In the genomic region with DNA sequence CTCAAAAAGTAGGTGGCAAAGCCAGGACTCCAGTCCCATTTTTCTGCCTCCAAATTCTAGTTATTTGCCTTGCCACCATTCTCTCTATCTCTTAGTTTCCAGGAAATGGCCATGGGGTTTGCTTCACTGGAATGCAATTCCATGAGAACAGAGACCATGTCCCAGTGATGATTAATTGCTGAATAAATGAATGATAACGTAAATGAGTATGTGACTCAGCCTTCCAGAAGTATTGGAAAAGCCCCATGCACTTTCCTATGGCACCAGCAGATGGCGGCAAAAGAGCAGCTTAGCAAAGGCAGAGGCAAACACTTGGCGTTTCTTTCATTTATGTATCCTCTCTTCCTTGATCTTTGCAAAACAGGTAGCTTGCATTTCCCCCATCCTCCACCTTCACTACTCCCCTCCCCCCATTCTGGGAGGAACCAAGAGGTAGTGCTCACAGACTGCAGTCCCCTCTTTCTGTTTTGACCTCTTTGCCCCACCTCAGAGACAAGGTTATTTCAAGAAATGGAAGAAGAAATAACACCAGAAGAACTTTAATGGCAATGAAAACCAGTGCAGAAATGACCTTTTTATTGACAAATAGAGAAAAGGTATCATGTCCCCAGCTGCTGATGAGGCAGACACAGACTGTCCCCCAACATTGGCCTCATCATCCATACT, we compare ENCODE assay signal across 8 cellular contexts. TPM values are rescaled to one million over a fixed set of nuclear protein-coding genes. Genes with fewer than 3 reads are reported as not detected.
DNase-seq lines count a peak whose midpoint lies in the region; ATAC-seq and TF ChIP-seq lines count a peak whose summit lies in the region.

No MANE protein-coding gene starts in this region.

- H3K36me3 ChIP-seq in mammary epithelial cell (ENCODE audit: insufficient read depth, low read length) (no peaks in the 10 kb centered on the region), kidney epithelial cell (ENCODE audit: control insufficient read depth, insufficient read depth, low read length) (no peaks in the 10 kb centered on the region)

- H3K4me2 ChIP-seq in mammary epithelial cell (ENCODE audit: insufficient read depth, low read depth, low read length): peak overlapping the region; percentile 40

- intact Hi-C loops in mammary epithelial cell (cut with micrococcal nuclease): loop anchor here (1.0 kb wide), 5 partner anchors 37 to 1255 kb away; no protein-coding TSS in a partner anchor

- no TSS peak for BruUV-seq in mammary epithelial cell (replicated peaks; lab: Mats Ljungman, UMichigan)

- H2AFZ ChIP-seq in mammary epithelial cell (ENCODE audit: low read depth, low read length): no peak overlapping the region

- H3K9ac ChIP-seq in mammary epithelial cell (ENCODE audit: insufficient read depth, low read length): no peak overlapping the region

- DNase-seq in NCI-H187 (lab: John Stamatoyannopoulos, UW): peak; percentile 60 to 63
- peak; percentile 78 for DNase-seq in mammary epithelial cell
- peak; percentile 72 for DNase-seq in kidney epithelial cell (ENCODE audit: low read depth)
- peak; percentile 48 for DNase-seq in stimulated activated CD4-positive, alpha-beta T cell treated with anti-CD3 and anti-CD28 coated beads, Interleukin-2, amount 100 ng/mL, for 4 hours (ENCODE audit: low read depth)
- no peak for DNase-seq in iPS-NIHi7 (ENCODE audit: extremely low spot score)

- ATAC-seq in HG03139 (IDR thresholded peaks at IDR 0.05; ENCODE audit: unreplicated experiment): no peak

- H3K27me3 ChIP-seq in mammary epithelial cell (ENCODE audit: insufficient read depth, low read length) (no peaks in the 10 kb centered on the region), kidney epithelial cell (ENCODE audit: control insufficient read depth, insufficient read depth, low read length) (peaks cover 32% of the 10 kb centered on the region)

- peak overlapping the region; percentile 97 for H3K27ac ChIP-seq in VCaP
- no peak overlapping the region for H3K27ac ChIP-seq in mammary epithelial cell (ENCODE audit: insufficient read depth, low read depth, low read length)

- TF ChIP-seq CTCF in GM12873 (IDR thresholded peaks at IDR 0.05; ENCODE audit: insufficient read depth, low read depth, low read length, missing control alignments) (peak; percentile 94), VCaP (conservative IDR thresholded peaks at IDR 0.05) (peak; percentile 84), mammary epithelial cell (conservative IDR thresholded peaks at IDR 0.05 in 1 of 2, IDR thresholded peaks at IDR 0.05 in 1 of 2; ENCODE audit: extremely low read depth in 1 of 2, insufficient read depth in 1 of 2, low read depth in 1 of 2, low read length in 2 of 2) (peak; percentile 89 to 95), kidney epithelial cell (IDR thresholded peaks at IDR 0.05; ENCODE audit: insufficient read depth, low read length, poor library complexity, severe bottlenecking) (peak; percentile 94)

- 0% methylated on average over 3 of the region's 3 CpGs for WGBS in mammary epithelial cell (ENCODE audit: low coverage, missing lambda C conversion rate)

- H3K4me3 ChIP-seq in mammary epithelial cell (replicated peaks in 1 of 3; ENCODE audit: insufficient read depth in 1 of 3, low read depth in 2 of 3, low read length in 3 of 3) (no peak overlapping the region), kidney epithelial cell (ENCODE audit: low read depth, low read length) (no peak overlapping the region)

- H3K4me1 ChIP-seq in mammary epithelial cell (ENCODE audit: insufficient read depth, low read length): peaks cover 4% of the 10 kb centered on the region

- in situ Hi-C loops in mammary epithelial cell (cut with MboI; ENCODE audit: low sequenced_read_pairs in 2 of 2): loop anchor here (10.0 kb wide), 2 partner anchors 962 to 972 kb away; no protein-coding TSS in a partner anchor

- dilution Hi-C loops in mammary epithelial cell (cut with HindIII; ENCODE audit: low sequenced_read_pairs): no loop called here

- H3K9me3 ChIP-seq in mammary epithelial cell (replicated peaks; ENCODE audit: insufficient read depth, low read length): no peaks in the 10 kb centered on the region

- CTCF ChIA-PET in mammary epithelial cell (lab: Charles Lee; ENCODE audit: low non-redundant PET): interaction anchor here (0.5 to 0.7 kb wide), 3 partner anchors 26 to 969 kb away, joined by 3 to 9 read pairs (median 6); no protein-coding TSS in a partner anchor

- no peaks in the 10 kb centered on the region for H4K20me1 ChIP-seq in mammary epithelial cell (ENCODE audit: insufficient read depth, low read length)

- H3K79me2 ChIP-seq in mammary epithelial cell (ENCODE audit: insufficient read depth, low read length): no peaks in the 10 kb centered on the region

RNA-seq across cellular contexts. Expression of a gene that starts 21.3 kb away (rescaled TPM):
- total RNA-seq in mammary epithelial cell: 10 to 100 TPM; 30.7 to 33.8 TPM
- 13.3 TPM for polyA plus RNA-seq in mammary epithelial cell
- polyA minus RNA-seq in mammary epithelial cell: 24.5 TPM
- total RNA-seq in kidney epithelial cell: 12.2 and 12.7 TPM in 2 replicates
